Comparison of ENCODE assay signal across 8 cellular contexts in genomic region chr17:10618202-10618635, GRCh38. TPM values are rescaled to one million over a fixed set of nuclear protein-coding genes. Genes with fewer than 3 reads are reported as not detected.
A peak's percentile ranks its signal among the peaks of the same experiment; 100 is the strongest.
DNase-seq lines count a peak whose midpoint lies in the region; ATAC-seq and TF ChIP-seq lines count a peak whose summit lies in the region.

No MANE protein-coding gene starts in this region.

- no peak overlapping the region for H3K4me3 Mint-ChIP-seq in activated CD4-positive, alpha-beta memory T cell treated with anti-CD3 and anti-CD28 coated beads, Interleukin-2, amount 10 ng/mL, durations not matched to agents 7 days and 5 days
- no peak overlapping the region for H3K4me3 Mint-ChIP-seq in endodermal cell

- H3K27ac Mint-ChIP-seq in activated CD4-positive, alpha-beta memory T cell treated with anti-CD3 and anti-CD28 coated beads, Interleukin-2, amount 10 ng/mL, durations not matched to agents 7 days and 5 days = no peak overlapping the region
- no peak overlapping the region for H3K27ac Mint-ChIP-seq in endodermal cell

- TF ChIP-seq CTCF in endodermal cell (conservative IDR thresholded peaks at IDR 0.05) = peak; percentile 94

- no peaks in the 10 kb centered on the region for H3K9me3 ChIP-seq in endodermal cell (ENCODE audit: control insufficient read depth, low read length)

- TF ChIP-seq POLR2A in GM18505 (IDR thresholded peaks at IDR 0.05; ENCODE audit: borderline replicate concordance, extremely low read depth, insufficient read depth, insufficient read length) = no peak

- WGBS in endodermal cell (ENCODE audit: insufficient coverage in 1 of 2, insufficient read length in 1 of 2), 2 experiments = 37 to 69% methylated on average over 2 to 7 of the region's 7 CpGs

- H3K27me3 ChIP-seq in endodermal cell (ENCODE audit: control insufficient read depth, insufficient read depth, low read length, poor library complexity, severe bottlenecking) = no peaks in the 10 kb centered on the region

- POLR2A ChIA-PET in activated CD4-positive, alpha-beta memory T cell treated with anti-CD3 and anti-CD28 coated beads, Interleukin-2, amount 10 ng/mL, durations not matched to agents 7 days and 5 days (lab: Charles Lee) = no interaction called here

- no peaks in the 10 kb centered on the region for H3K9me3 Mint-ChIP-seq in activated CD4-positive, alpha-beta memory T cell treated with anti-CD3 and anti-CD28 coated beads, Interleukin-2, amount 10 ng/mL, durations not matched to agents 7 days and 5 days
- H3K9me3 Mint-ChIP-seq in endodermal cell = no peaks in the 10 kb centered on the region

- no peaks in the 10 kb centered on the region for H3K36me3 Mint-ChIP-seq in activated CD4-positive, alpha-beta memory T cell treated with anti-CD3 and anti-CD28 coated beads, Interleukin-2, amount 10 ng/mL, durations not matched to agents 7 days and 5 days (ENCODE audit: low read depth)
- no peaks in the 10 kb centered on the region for H3K36me3 Mint-ChIP-seq in endodermal cell (ENCODE audit: low read depth)

- H3K27ac ChIP-seq in endodermal cell (ENCODE audit: low read depth, low read length) = no peak overlapping the region

- H3K9ac ChIP-seq in endodermal cell (ENCODE audit: extremely low read depth, low read length, poor library complexity, severe bottlenecking) = no peak overlapping the region

- peak; percentile 77 for ATAC-seq in GM18505 (IDR thresholded peaks at IDR 0.05; ENCODE audit: unreplicated experiment)
- ATAC-seq in HG03060 (IDR thresholded peaks at IDR 0.05; ENCODE audit: low read depth, unreplicated experiment) = peak; percentile 50

- H3K36me3 ChIP-seq in endodermal cell (ENCODE audit: control insufficient read depth, insufficient read depth, low read length) = no peaks in the 10 kb centered on the region

- peak; percentile 90 for DNase-seq in ACHN
- DNase-seq in NCI-H526 (lab: John Stamatoyannopoulos, UW) = peak; percentile 67 to 83
- DNase-seq in activated CD4-positive, alpha-beta memory T cell treated with anti-CD3 and anti-CD28 coated beads, Interleukin-2, amount 10 ng/mL, durations not matched to agents 7 days and 5 days = peak; percentile 64
- peak; percentile 96 for DNase-seq in endodermal cell
- DNase-seq in mucosa of gallbladder (ENCODE audit: low spot score) = peak; percentile 60
- peak; percentile 34 for DNase-seq in stimulated activated CD8-positive, alpha-beta memory T cell treated with anti-CD3 and anti-CD28 coated beads, Interleukin-7, amount 100 ng/mL, for 24 hours (ENCODE audit: low read depth)

- no peak overlapping the region for H3K4me3 ChIP-seq in endodermal cell (ENCODE audit: low read length)

- CTCF ChIA-PET in activated CD4-positive, alpha-beta memory T cell treated with anti-CD3 and anti-CD28 coated beads, Interleukin-2, amount 10 ng/mL, durations not matched to agents 7 days and 5 days (lab: Charles Lee) = interaction anchor here (0.8 to 8.3 kb wide), 15 partner anchors 10 to 324 kb away, joined by 3 to 137 read pairs (median 5); no protein-coding TSS in a partner anchor

- H3K27me3 Mint-ChIP-seq in activated CD4-positive, alpha-beta memory T cell treated with anti-CD3 and anti-CD28 coated beads, Interleukin-2, amount 10 ng/mL, durations not matched to agents 7 days and 5 days = peaks cover 3% of the 10 kb centered on the region
- H3K27me3 Mint-ChIP-seq in endodermal cell (ENCODE audit: insufficient read depth) = no peaks in the 10 kb centered on the region

- H3K4me1 ChIP-seq in endodermal cell (ENCODE audit: control insufficient read depth, insufficient read depth, low read length) = no peaks in the 10 kb centered on the region

- in situ Hi-C loops in ACHN (cut with HindIII; ENCODE audit: low pct_ligation_motif_present, low pct_unique_long_range_greater_than_20kb, low sequenced_read_pairs) = no loop called here

- H3K4me1 Mint-ChIP-seq in activated CD4-positive, alpha-beta memory T cell treated with anti-CD3 and anti-CD28 coated beads, Interleukin-2, amount 10 ng/mL, durations not matched to agents 7 days and 5 days = no peaks in the 10 kb centered on the region
- H3K4me1 Mint-ChIP-seq in endodermal cell = peaks cover 4% of the 10 kb centered on the region

RNA-seq across cellular contexts. Expression of gene MYH3, which starts 38.9 kb away (rescaled TPM):
- 1 to 10 TPM; 2.5 to 3.0 TPM for total RNA-seq in activated CD4-positive, alpha-beta memory T cell treated with anti-CD3 and anti-CD28 coated beads, Interleukin-2, amount 10 ng/mL, durations not matched to agents 7 days and 5 days
- total RNA-seq in endodermal cell (1 to 10 TPM; 1.7 to 2.0 TPM), mucosa of gallbladder (3.4 TPM)
- 0.82 TPM for polyA plus RNA-seq in endodermal cell (2013, experiment 1 of 2)
- polyA plus RNA-seq in endodermal cell (2013, experiment 2 of 2) = 1.1 TPM

Comparison
In these comparisons a context has a peak if more than half of its experiments do, and no peak if none do; other contexts are left out.
1. DNase-seq: peak in every context shown above with its lines; median percentile 96 in endodermal cell; 90 in ACHN; 75 in NCI-H526; 64 in activated CD4-positive, alpha-beta memory T cell treated with anti-CD3 and anti-CD28 coated beads, Interleukin-2, amount 10 ng/mL, durations not matched to agents 7 days and 5 days; 60 in mucosa of gallbladder; 34 in stimulated activated CD8-positive, alpha-beta memory T cell treated with anti-CD3 and anti-CD28 coated beads, Interleukin-7, amount 100 ng/mL, for 24 hours.